ENCODE assay signal across 21 cellular contexts in the genomic region with DNA sequence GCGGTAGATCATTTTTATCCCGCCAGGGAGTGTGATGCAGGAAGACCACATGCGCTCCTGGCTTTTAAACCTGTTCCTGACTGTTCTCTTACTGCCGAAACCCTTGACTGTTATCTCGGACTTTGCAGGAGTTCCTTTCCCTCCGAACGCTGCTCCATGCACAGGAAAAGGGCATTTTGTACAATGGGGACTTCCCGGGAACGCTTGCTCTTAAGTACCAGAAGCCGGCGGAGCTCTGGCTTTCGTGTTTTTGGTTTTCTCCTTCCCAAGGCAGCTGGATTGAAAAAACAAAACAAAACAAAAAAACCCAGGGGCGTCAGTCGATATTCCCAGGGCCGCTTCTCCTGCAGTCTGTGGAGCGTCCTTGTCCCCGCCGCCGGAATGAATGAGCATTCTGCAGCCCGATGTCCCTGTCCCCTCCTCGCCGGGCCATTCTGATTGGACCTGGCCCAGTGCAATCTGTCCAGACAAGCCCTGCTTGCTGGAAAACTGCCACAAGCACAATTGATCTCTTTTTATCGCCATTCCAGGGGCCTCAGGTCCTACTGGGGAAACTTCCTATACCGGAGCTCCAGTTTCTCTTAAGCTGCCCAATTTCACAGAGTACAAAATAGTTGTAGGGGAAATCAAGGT. TPM values are rescaled to one million over a fixed set of nuclear protein-coding genes. Genes with fewer than 3 reads are reported as not detected.
"Had no signal": no experiment of that assay in that cellular context is flagged by ENCODE, and none has a peak within 500 bp of the region (broad histone marks: within the 10 kb centered on the region; RNA-seq: fewer than 3 reads in every experiment).

No MANE protein-coding gene starts in this region.

- ATAC-seq: activated T-helper 17 cell treated with anti-CD3 and anti-CD28 coated beads, Interleukin-2, amount 50 U/mL, for 72 hours; body of pancreas; gastroesophageal sphincter; natural killer cell had no signal

- H3K36me3 ChIP-seq: esophagus muscularis mucosa, gastroesophageal sphincter, transverse colon, vagina had no signal

- DNase-seq: activated B cell treated with CpG ODN at 0.5 μM for 24 hours; activated CD4-positive, alpha-beta memory T cell treated with anti-CD3 and anti-CD28 coated beads for 36 hours; activated CD4-positive, alpha-beta T cell treated with anti-CD3 and anti-CD28 coated beads for 4 hours; activated naive CD4-positive, alpha-beta T cell treated with Interleukin-2 at 50 U/mL for 16 hours; activated naive CD8-positive, alpha-beta T cell treated with anti-CD3 and anti-CD28 coated beads, Interleukin-2, amount 10 ng/mL, durations not matched to agents 7 days and 5 days; activated T-cell treated with anti-CD3 and anti-CD28 coated beads for 4 hours; body of pancreas; central memory CD4-positive, alpha-beta T cell; effector CD4-positive, alpha-beta T cell; mesendoderm; natural killer cell; stimulated activated naive CD4-positive, alpha-beta T cell; T-helper 1 cell; T-helper 9 cell; transverse colon had no signal

- H3K4me3 ChIP-seq: body of pancreas, coronary artery, esophagus muscularis mucosa, transverse colon, vagina had no signal

- H3K27me3 ChIP-seq: body of pancreas, vagina had no signal

- H3K27ac ChIP-seq: body of pancreas, coronary artery, esophagus muscularis mucosa, gastroesophageal sphincter, transverse colon, vagina had no signal

- H3K9me3 ChIP-seq: body of pancreas, esophagus muscularis mucosa, gastroesophageal sphincter, transverse colon, vagina had no signal

- H3K4me1 ChIP-seq: body of pancreas, esophagus muscularis mucosa, gastroesophageal sphincter, transverse colon, vagina had no signal

RNA-seq across cellular contexts. Expression of a gene that starts 44.8 kb away (rescaled TPM):
- total RNA-seq: activated B cell treated with CpG ODN at 0.5 μM for 24 hours; activated CD4-positive, alpha-beta memory T cell treated with anti-CD3 and anti-CD28 coated beads for 36 hours; activated naive CD8-positive, alpha-beta T cell treated with anti-CD3 and anti-CD28 coated beads, Interleukin-2, amount 10 ng/mL, durations not matched to agents 7 days and 5 days; activated T-helper 17 cell treated with anti-CD3 and anti-CD28 coated beads, Interleukin-2, amount 50 U/mL, for 72 hours; natural killer cell; renal cortical epithelial cell had no signal
